Comparison of ENCODE assay signal across 1 cellular context in the genomic region with DNA sequence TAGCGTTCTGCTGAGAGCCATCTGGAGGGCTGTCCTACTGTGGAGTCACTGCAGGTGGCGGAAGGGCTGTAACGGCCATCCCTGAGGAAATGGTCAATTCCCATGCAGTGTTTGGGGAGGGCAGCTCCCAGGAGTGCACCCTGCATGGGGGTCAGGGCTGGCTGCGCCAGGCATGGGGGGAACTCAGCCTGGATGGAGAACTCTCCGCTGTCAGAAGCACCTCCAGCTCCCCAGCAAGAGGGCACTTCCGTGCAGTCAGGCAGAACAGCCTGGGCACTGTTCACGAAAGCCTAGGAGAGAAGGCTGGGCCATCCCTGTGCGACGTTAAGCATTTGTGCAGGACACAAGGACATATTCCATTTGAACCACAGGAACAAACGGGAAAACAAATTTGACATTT.
TF ChIP-seq lines count a peak whose summit lies in the region.

No MANE protein-coding gene starts in this region.

TF ChIP-seq in GM23338, 12 proteins besides CTCF, POLR2A, EP300 and RAD21 (continued from another document):
- TF ChIP-seq, protein P1, sequence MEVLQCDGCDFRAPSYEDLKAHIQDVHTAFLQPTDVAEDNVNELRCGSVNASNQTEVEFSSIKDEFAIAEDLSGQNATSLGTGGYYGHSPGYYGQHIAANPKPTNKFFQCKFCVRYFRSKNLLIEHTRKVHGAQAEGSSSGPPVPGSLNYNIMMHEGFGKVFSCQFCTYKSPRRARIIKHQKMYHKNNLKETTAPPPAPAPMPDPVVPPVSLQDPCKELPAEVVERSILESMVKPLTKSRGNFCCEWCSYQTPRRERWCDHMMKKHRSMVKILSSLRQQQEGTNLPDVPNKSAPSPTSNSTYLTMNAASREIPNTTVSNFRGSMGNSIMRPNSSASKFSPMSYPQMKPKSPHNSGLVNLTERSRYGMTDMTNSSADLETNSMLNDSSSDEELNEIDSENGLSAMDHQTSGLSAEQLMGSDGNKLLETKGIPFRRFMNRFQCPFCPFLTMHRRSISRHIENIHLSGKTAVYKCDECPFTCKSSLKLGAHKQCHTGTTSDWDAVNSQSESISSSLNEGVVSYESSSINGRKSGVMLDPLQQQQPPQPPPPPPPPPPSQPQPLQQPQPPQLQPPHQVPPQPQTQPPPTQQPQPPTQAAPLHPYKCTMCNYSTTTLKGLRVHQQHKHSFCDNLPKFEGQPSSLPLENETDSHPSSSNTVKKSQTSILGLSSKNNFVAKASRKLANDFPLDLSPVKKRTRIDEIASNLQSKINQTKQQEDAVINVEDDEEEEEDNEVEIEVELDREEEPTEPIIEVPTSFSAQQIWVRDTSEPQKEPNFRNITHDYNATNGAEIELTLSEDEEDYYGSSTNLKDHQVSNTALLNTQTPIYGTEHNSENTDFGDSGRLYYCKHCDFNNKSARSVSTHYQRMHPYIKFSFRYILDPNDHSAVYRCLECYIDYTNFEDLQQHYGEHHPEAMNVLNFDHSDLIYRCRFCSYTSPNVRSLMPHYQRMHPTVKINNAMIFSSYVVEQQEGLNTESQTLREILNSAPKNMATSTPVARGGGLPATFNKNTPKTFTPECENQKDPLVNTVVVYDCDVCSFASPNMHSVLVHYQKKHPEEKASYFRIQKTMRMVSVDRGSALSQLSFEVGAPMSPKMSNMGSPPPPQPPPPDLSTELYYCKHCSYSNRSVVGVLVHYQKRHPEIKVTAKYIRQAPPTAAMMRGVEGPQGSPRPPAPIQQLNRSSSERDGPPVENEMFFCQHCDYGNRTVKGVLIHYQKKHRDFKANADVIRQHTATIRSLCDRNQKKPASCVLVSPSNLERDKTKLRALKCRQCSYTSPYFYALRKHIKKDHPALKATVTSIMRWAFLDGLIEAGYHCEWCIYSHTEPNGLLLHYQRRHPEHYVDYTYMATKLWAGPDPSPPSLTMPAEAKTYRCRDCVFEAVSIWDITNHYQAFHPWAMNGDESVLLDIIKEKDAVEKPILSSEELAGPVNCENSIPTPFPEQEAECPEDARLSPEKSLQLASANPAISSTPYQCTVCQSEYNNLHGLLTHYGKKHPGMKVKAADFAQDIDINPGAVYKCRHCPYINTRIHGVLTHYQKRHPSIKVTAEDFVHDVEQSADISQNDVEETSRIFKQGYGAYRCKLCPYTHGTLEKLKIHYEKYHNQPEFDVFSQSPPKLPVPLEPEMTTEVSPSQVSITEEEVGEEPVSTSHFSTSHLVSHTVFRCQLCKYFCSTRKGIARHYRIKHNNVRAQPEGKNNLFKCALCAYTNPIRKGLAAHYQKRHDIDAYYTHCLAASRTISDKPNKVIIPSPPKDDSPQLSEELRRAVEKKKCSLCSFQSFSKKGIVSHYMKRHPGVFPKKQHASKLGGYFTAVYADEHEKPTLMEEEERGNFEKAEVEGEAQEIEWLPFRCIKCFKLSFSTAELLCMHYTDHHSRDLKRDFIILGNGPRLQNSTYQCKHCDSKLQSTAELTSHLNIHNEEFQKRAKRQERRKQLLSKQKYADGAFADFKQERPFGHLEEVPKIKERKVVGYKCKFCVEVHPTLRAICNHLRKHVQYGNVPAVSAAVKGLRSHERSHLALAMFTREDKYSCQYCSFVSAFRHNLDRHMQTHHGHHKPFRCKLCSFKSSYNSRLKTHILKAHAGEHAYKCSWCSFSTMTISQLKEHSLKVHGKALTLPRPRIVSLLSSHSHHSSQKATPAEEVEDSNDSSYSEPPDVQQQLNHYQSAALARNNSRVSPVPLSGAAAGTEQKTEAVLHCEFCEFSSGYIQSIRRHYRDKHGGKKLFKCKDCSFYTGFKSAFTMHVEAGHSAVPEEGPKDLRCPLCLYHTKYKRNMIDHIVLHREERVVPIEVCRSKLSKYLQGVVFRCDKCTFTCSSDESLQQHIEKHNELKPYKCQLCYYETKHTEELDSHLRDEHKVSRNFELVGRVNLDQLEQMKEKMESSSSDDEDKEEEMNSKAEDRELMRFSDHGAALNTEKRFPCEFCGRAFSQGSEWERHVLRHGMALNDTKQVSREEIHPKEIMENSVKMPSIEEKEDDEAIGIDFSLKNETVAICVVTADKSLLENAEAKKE (CRISPR knock-in tag; IDR thresholded peaks at IDR 0.05) = no peak
- no peak for TF ChIP-seq NANOG (IDR thresholded peaks at IDR 0.05; ENCODE audit: borderline replicate concordance)
